ENCODE assay signal across 16 cellular contexts in genomic region chr17:21737015-21737580, GRCh38. TPM values are rescaled to one million over a fixed set of nuclear protein-coding genes. Genes with fewer than 3 reads are reported as not detected.
"Had no signal": no experiment of that assay in that cellular context is flagged by ENCODE, and none has a peak within 500 bp of the region (broad histone marks: within the 10 kb centered on the region; RNA-seq: fewer than 3 reads in every experiment).

No MANE protein-coding gene starts in this region.

RNA-seq across cellular contexts. Expression of gene KCNJ18, which starts 44.8 kb away (rescaled TPM):
- total RNA-seq: activated CD4-positive, alpha-beta memory T cell treated with anti-CD3 and anti-CD28 coated beads, Interleukin-2, amount 10 ng/mL, durations not matched to agents 7 days and 5 days; activated CD4-positive, alpha-beta T cell treated with anti-CD3 and anti-CD28 coated beads for 36 hours; activated CD4-positive, alpha-beta T cell treated with anti-CD3 and anti-CD28 coated beads, Interleukin-2, amount 10 ng/mL, durations not matched to agents 7 days and 5 days; activated CD8-positive, alpha-beta memory T cell treated with anti-CD3 and anti-CD28 coated beads, Interleukin-2, amount 10 ng/mL, durations not matched to agents 7 days and 5 days; activated CD8-positive, alpha-beta T cell treated with anti-CD3 and anti-CD28 coated beads, Interleukin-2, amount 10 ng/mL, durations not matched to agents 7 days and 5 days; activated naive CD8-positive, alpha-beta T cell treated with anti-CD3 and anti-CD28 coated beads, Interleukin-2, amount 10 ng/mL, durations not matched to agents 7 days and 5 days; activated T-helper 2 cell treated with anti-CD3 and anti-CD28 coated beads, Interferon-gamma antibody, Interleukin-2, Interleukin-4, amounts not matched to agents 10 μg/mL and 5 μg/mL and 100 μg/mL, durations not matched to agents 14 hours and 24 hours and 36 hours; ascending aorta; bronchial epithelial cell; cardiac muscle cell; cerebellum; T-helper 1 cell treated with Interleukin-12 subunit alpha and Interleukin-12 subunit beta and Interleukin-4 antibody, amounts not matched to agents 30 ng/mL and 1 ng/mL, for 36 hours; T-helper 17 cell; T-helper 2 cell treated with Interferon-gamma antibody and Interleukin-4, amounts not matched to agents 100 ng/mL and 5 ng/mL, for 36 hours; WTC11 had no signal
- polyA plus RNA-seq: adipose tissue, cardiac muscle cell had no signal
